ENCODE assay signal across 18 cellular contexts in the genomic region with DNA sequence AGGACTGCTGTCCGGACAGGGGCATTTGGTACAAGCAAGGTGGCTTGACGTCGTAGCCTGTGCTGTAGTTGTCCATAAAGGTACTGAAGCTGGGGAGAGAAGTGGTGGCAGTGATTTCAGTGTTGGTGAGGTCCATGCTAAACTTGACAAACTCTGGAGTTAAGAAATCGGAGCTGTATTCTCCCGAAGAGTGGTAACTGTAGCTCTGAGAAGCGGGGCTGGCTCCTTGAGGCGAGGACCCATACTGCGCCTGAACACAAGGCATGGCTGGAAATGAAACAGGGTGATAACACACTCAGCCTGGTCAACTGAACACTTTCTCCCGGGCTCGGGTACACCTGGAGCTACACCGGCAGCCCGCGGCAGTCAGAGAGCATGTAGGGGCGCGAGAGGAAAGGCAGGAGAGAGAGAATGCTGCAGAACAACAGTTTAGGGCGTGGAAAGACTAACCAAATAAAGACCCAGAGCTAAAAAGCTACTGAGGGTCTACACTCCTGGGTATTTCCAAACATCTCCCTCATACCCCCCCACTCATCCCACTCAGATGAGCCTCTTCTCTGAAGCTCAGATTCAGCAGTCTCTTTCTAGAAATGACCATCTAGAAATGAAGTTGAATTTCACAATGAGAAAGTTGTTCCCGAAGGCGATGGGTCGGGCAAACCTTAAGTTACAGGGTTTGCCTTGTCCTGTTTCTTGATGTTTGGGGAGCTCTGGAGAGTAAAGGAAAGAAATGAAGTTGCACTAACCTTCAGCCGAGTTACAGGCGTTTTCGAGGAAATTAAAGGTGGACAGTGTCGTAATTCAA. TPM values are rescaled to one million over a fixed set of nuclear protein-coding genes. Genes with fewer than 3 reads are reported as not detected.
A peak's percentile ranks its signal among the peaks of the same experiment; 100 is the strongest.
DNase-seq lines count a peak whose midpoint lies in the region; ATAC-seq, FAIRE-seq and TF ChIP-seq lines count a peak whose summit lies in the region.
"Had no signal": no experiment of that assay in that cellular context is flagged by ENCODE, and none has a peak within 500 bp of the region (broad histone marks: within the 10 kb centered on the region; RNA-seq: fewer than 3 reads in every experiment).

No MANE protein-coding gene starts in this region.

- CTCF ChIA-PET in Calu3 (lab: Charles Lee): no interaction called here

- peaks cover 88% of the 10 kb centered on the region for H3K27me3 ChIP-seq in neural progenitor cell
- H3K27me3 ChIP-seq: body of pancreas, SJSA1 had no signal

- H3K27ac ChIP-seq in neural progenitor cell: no peak overlapping the region
- H3K27ac ChIP-seq: body of pancreas, C4-2B, foreskin keratinocyte, SJSA1 had no signal

- no peaks in the 10 kb centered on the region for H3K9me3 ChIP-seq in neural progenitor cell (ENCODE audit: low read depth)
- H3K9me3 ChIP-seq: body of pancreas, SJSA1 had no signal

- DNase-seq in Calu3 (no peak), HFFc6 (no peak), neural progenitor cell (ENCODE audit: low spot score) (no peak), urothelium cell line (ENCODE audit: low spot score) (no peak), RCC 7860 (ENCODE audit: low spot score) (no peak), DMS114 treated with DMSO at 0.1 percent for 48 hours (lab: John Stamatoyannopoulos, UW; ENCODE audit: unreplicated experiment) (no peak)
- DNase-seq: body of pancreas; effector CD4-positive, alpha-beta T cell; foreskin keratinocyte; GF-D8; NCI-H1105; NCI-H2227 treated with DMSO at 0.1 percent for 48 hours; stimulated activated CD4-positive, alpha-beta T cell treated with anti-CD3 and anti-CD28 coated beads, Interleukin-2, amount 100 ng/mL, for 48 hours had no signal

- FAIRE-seq in urothelium cell line (lab: Jason Lieb, UNC): no peak
- FAIRE-seq in RCC 7860 (lab: Jason Lieb, UNC): no peak
- FAIRE-seq: islet of Langerhans had no signal

- no peak overlapping the region for H3K4me3 ChIP-seq in neural progenitor cell
- H3K4me3 ChIP-seq: body of pancreas, SJSA1 had no signal

- no peaks in the 10 kb centered on the region for H3K79me2 ChIP-seq in neural progenitor cell (ENCODE audit: low read depth)

- H3K9me3 Mint-ChIP-seq in Calu3 (ENCODE audit: low read depth, unreplicated experiment) (no peaks in the 10 kb centered on the region), HFFc6 (no peaks in the 10 kb centered on the region), neural progenitor cell (peaks cover 3% of the 10 kb centered on the region)
- H3K9me3 Mint-ChIP-seq in dendritic cell treated with granulocyte-macrophage colony-stimulating factor and Interleukin-4, amounts not matched to agents 40 ng/mL and 50 ng/mL, for 4 days: no peaks in the 10 kb centered on the region

- H3K27me3 Mint-ChIP-seq in Calu3 (ENCODE audit: unreplicated experiment) (no peaks in the 10 kb centered on the region), HFFc6 (ENCODE audit: insufficient read depth) (peaks cover 17% of the 10 kb centered on the region), neural progenitor cell (ENCODE audit: insufficient read depth, low read depth) (peaks cover 57% of the 10 kb centered on the region)
- peaks cover 56% of the 10 kb centered on the region for H3K27me3 Mint-ChIP-seq in dendritic cell treated with granulocyte-macrophage colony-stimulating factor and Interleukin-4, amounts not matched to agents 40 ng/mL and 50 ng/mL, for 4 days

- no peak overlapping the region for H2AFZ ChIP-seq in neural progenitor cell (replicated peaks)

- peaks cover 6% of the 10 kb centered on the region for H4K20me1 ChIP-seq in neural progenitor cell (ENCODE audit: low read depth)

- no peaks in the 10 kb centered on the region for H3K36me3 ChIP-seq in neural progenitor cell
- H3K36me3 ChIP-seq: SJSA1 had no signal

- ATAC-seq in HG03159 (IDR thresholded peaks at IDR 0.05; ENCODE audit: unreplicated experiment): no peak
- ATAC-seq: body of pancreas, foreskin keratinocyte had no signal

- no peak overlapping the region for H3K4me3 Mint-ChIP-seq in Calu3 (ENCODE audit: low read depth, unreplicated experiment)
- H3K4me3 Mint-ChIP-seq in HFFc6: peak overlapping the region; percentile 23
- peak overlapping the region; percentile 71 for H3K4me3 Mint-ChIP-seq in dendritic cell treated with granulocyte-macrophage colony-stimulating factor and Interleukin-4, amounts not matched to agents 40 ng/mL and 50 ng/mL, for 4 days
- peak overlapping the region; percentile 57 for H3K4me3 Mint-ChIP-seq in neural progenitor cell

- no peak overlapping the region for H3K9ac ChIP-seq in neural progenitor cell

- H3K36me3 Mint-ChIP-seq in Calu3 (ENCODE audit: insufficient read depth, unreplicated experiment) (peaks cover 75% of the 10 kb centered on the region), HFFc6 (ENCODE audit: low read depth) (peaks cover 14% of the 10 kb centered on the region; the same call in 1 of the 2 replicates), neural progenitor cell (peaks cover 11% of the 10 kb centered on the region)
- peaks cover 36% of the 10 kb centered on the region for H3K36me3 Mint-ChIP-seq in dendritic cell treated with granulocyte-macrophage colony-stimulating factor and Interleukin-4, amounts not matched to agents 40 ng/mL and 50 ng/mL, for 4 days (ENCODE audit: low read depth)

- H3K4me1 Mint-ChIP-seq in Calu3 (ENCODE audit: low read depth, unreplicated experiment) (no peaks in the 10 kb centered on the region), HFFc6 (ENCODE audit: low read depth) (peaks cover 29% of the 10 kb centered on the region), neural progenitor cell (peaks cover 22% of the 10 kb centered on the region)
- H3K4me1 Mint-ChIP-seq in dendritic cell treated with granulocyte-macrophage colony-stimulating factor and Interleukin-4, amounts not matched to agents 40 ng/mL and 50 ng/mL, for 4 days (ENCODE audit: low read depth): peaks cover 70% of the 10 kb centered on the region

- peaks cover 19% of the 10 kb centered on the region for H3F3A ChIP-seq in neural progenitor cell (ENCODE audit: low read depth)

- intact Hi-C loops in Calu3 (cut with micrococcal nuclease; ENCODE audit: unreplicated experiment): loop anchor here (5.0 to 10.0 kb wide), 6 partner anchors 173 to 925 kb away; a partner anchor contains a TSS
- intact Hi-C loops in dendritic cell treated with granulocyte-macrophage colony-stimulating factor and Interleukin-4, amounts not matched to agents 40 ng/mL and 50 ng/mL, for 4 days (cut with micrococcal nuclease): loop anchor here (10.0 kb wide), 1 partner anchor 955 kb away; no protein-coding TSS in a partner anchor

- H3K27ac Mint-ChIP-seq in Calu3 (ENCODE audit: unreplicated experiment): peak overlapping the region; percentile 53
- H3K27ac Mint-ChIP-seq in HFFc6: no peak overlapping the region
- H3K27ac Mint-ChIP-seq in dendritic cell treated with granulocyte-macrophage colony-stimulating factor and Interleukin-4, amounts not matched to agents 40 ng/mL and 50 ng/mL, for 4 days: no peak overlapping the region
- no peak overlapping the region for H3K27ac Mint-ChIP-seq in neural progenitor cell

- TF ChIP-seq CTCF in Calu3 (IDR thresholded peaks at IDR 0.05; ENCODE audit: unreplicated experiment) (no peak), HFFc6 (IDR thresholded peaks at IDR 0.05) (no peak), neural progenitor cell (IDR thresholded peaks at IDR 0.05) (no peak)

- H3K4me1 ChIP-seq in neural progenitor cell: peaks cover 4% of the 10 kb centered on the region

- BruUV-seq in Calu3 (replicated peaks; lab: Mats Ljungman, UMichigan): no TSS peak

- no peak overlapping the region for H3K4me2 ChIP-seq in neural progenitor cell

RNA-seq across cellular contexts. Expression of a gene that starts 2.4 kb away (rescaled TPM):
- total RNA-seq in Calu3 (2022) (4.9 and 6.2 TPM in 2 replicates), neural progenitor cell (ENCODE audit: low replicate concordance) (0.37 and 0.56 TPM in 2 replicates)
- 1 to 10 TPM; 1.8 to 7.5 (median 5.8) TPM for total RNA-seq in HFFc6 (2021; fragmentation: NEBNext Ultra II Directional; extraction: Animal tissue kit (Norgen Biotek cat#: 25700))
